ENCODE assay signal across 21 cellular contexts in genomic region chr1:10676987-10677386, GRCh38.
DNase-seq lines count a peak whose midpoint lies in the region; ATAC-seq and TF ChIP-seq lines count a peak whose summit lies in the region.
"Had no signal": no experiment of that assay in that cellular context is flagged by ENCODE, and none has a peak within 500 bp of the region (broad histone marks: within the 10 kb centered on the region; RNA-seq: fewer than 3 reads in every experiment).

No MANE protein-coding gene starts in this region.

- intact Hi-C loops in right cardiac atrium (cut with DNase I) (loop anchor here in 1 of 4 donors (10.0 kb wide), 1 partner anchor 188 kb away; no protein-coding TSS in a partner anchor), prostate gland (cut with DNase I) (loop anchor here (5.0 kb wide), 1 partner anchor 45 kb away; no protein-coding TSS in a partner anchor)

- H3K27me3 ChIP-seq in right cardiac atrium (ENCODE audit: control insufficient read depth, insufficient read depth), result no peaks in the 10 kb centered on the region
- no peaks in the 10 kb centered on the region for H3K27me3 ChIP-seq in prostate gland (replicated peaks; ENCODE audit: insufficient read depth)
- H3K27me3 ChIP-seq: vagina had no signal

- TF ChIP-seq CTCF in 22Rv1 (IDR thresholded peaks at IDR 0.05), result no peak
- TF ChIP-seq CTCF in HEK293 (tag by site-specific recombination; IDR thresholded peaks at IDR 0.05), result no peak
- TF ChIP-seq CTCF in prostate gland (IDR thresholded peaks at IDR 0.05), result no peak

- 57% methylated on average over 13 of the region's 13 CpGs for WGBS in right cardiac atrium
- WGBS in prostate gland, result 71% methylated on average over 13 of the region's 13 CpGs

- CTCF ChIA-PET in HEK293 (lab: Yijun Ruan, JAX), result interaction anchor here (0.6 to 0.7 kb wide), 3 partner anchors 13 to 265 kb away, joined by 3 to 5 read pairs (median 4); no protein-coding TSS in a partner anchor

- no peak overlapping the region for H3K4me3 ChIP-seq in HEK293 (ENCODE audit: low read depth, low read length)
- H3K4me3 ChIP-seq in right cardiac atrium (ENCODE audit: low read length), result no peak overlapping the region
- H3K4me3 ChIP-seq in prostate gland, result no peak overlapping the region
- H3K4me3 ChIP-seq: vagina had no signal

- no peak for ATAC-seq in right cardiac atrium
- no peak for ATAC-seq in GM18502 (IDR thresholded peaks at IDR 0.05; ENCODE audit: poor library complexity, unreplicated experiment)
- ATAC-seq in GM18909 (IDR thresholded peaks at IDR 0.05; ENCODE audit: poor library complexity, unreplicated experiment), result no peak
- ATAC-seq: naive thymus-derived CD4-positive, alpha-beta T cell had no signal

- peak overlapping the region; percentile 75 for H3K27ac ChIP-seq in 22Rv1
- no peak overlapping the region for H3K27ac ChIP-seq in HEK293 (ENCODE audit: extremely low read depth, low read depth, low read length)
- peak overlapping the region; percentile 62 for H3K27ac ChIP-seq in right cardiac atrium (ENCODE audit: low read length)
- peak overlapping the region; percentile 91 to 96 for H3K27ac ChIP-seq in prostate gland
- H3K27ac ChIP-seq: brain microvascular endothelial cell, vagina had no signal

- DNase-seq in right cardiac atrium (no peak), prostate gland (ENCODE audit: low spot score) (no peak), NCI-H748 (lab: John Stamatoyannopoulos, UW; ENCODE audit: unreplicated experiment) (no peak), OCI-M1 (lab: John Stamatoyannopoulos, UW) (no peak)
- DNase-seq: activated CD4-positive, alpha-beta T cell treated with anti-CD3 and anti-CD28 coated beads for 1 hour; activated CD8-positive, alpha-beta memory T cell treated with anti-CD3 and anti-CD28 coated beads, Interleukin-2, amount 50 U/mL, for 4 hours; activated naive CD4-positive, alpha-beta T cell treated with Interleukin-2 at 50 U/mL for 16 hours; AML-193; brain microvascular endothelial cell; DMS53; effector memory CD4-positive, alpha-beta T cell; immature natural killer cell; naive thymus-derived CD4-positive, alpha-beta T cell; NCI-H187 treated with DMSO at 0.1 percent for 48 hours; NCI-H748 treated with DMSO at 0.1 percent for 48 hours; stimulated activated CD4-positive, alpha-beta T cell treated with anti-CD3 and anti-CD28 coated beads, Interleukin-2, amount 100 ng/mL, for 48 hours had no signal

- POLR2A ChIA-PET in HEK293 (lab: Yijun Ruan, JAX), result no interaction called here

- TF ChIP-seq POLR2A in prostate gland (IDR thresholded peaks at IDR 0.05), result no peak

- H3K9me3 ChIP-seq in HEK293 (ENCODE audit: control insufficient read depth, insufficient read depth, low read depth, low read length), result no peaks in the 10 kb centered on the region
- H3K9me3 ChIP-seq in right cardiac atrium (ENCODE audit: control insufficient read depth, low read length), result no peaks in the 10 kb centered on the region
- no peaks in the 10 kb centered on the region for H3K9me3 ChIP-seq in prostate gland
- H3K9me3 ChIP-seq: vagina had no signal

- H3K4me1 ChIP-seq in HEK293 (ENCODE audit: control insufficient read depth, insufficient read depth, low read length) (peaks cover 12% of the 10 kb centered on the region), right cardiac atrium (ENCODE audit: control insufficient read depth, insufficient read depth, low read length) (peaks cover 11% of the 10 kb centered on the region), prostate gland (replicated peaks) (peaks cover 81% of the 10 kb centered on the region)

- H3K36me3 ChIP-seq in HEK293 (ENCODE audit: control insufficient read depth in 2 of 2, insufficient read depth in 1 of 2, low read length in 2 of 2) (no peaks in the 10 kb centered on the region), prostate gland (no peaks in the 10 kb centered on the region)
- H3K36me3 ChIP-seq: brain microvascular endothelial cell, vagina had no signal

TF ChIP-seq in HEK293, 187 proteins besides CTCF, POLR2A, EP300 and RAD21 (continues in another document):
- TF ChIP-seq PATZ1 (tag by site-specific recombination; IDR thresholded peaks at IDR 0.05), result no peak
- peak; percentile 49; the same call in 1 of the 2 replicates for TF ChIP-seq ZBTB6 (tag by site-specific recombination; IDR thresholded peaks at IDR 0.05)
- TF ChIP-seq ZNF843 (tag by site-specific recombination; IDR thresholded peaks at IDR 0.05), result no peak
- TF ChIP-seq MZF1 (tag by site-specific recombination; IDR thresholded peaks at IDR 0.05; ENCODE audit: borderline replicate concordance), result no peak
- peak; percentile 40 for TF ChIP-seq GLIS2 (tag by site-specific recombination; IDR thresholded peaks at IDR 0.05)
- TF ChIP-seq ZBTB26 (tag by site-specific recombination; optimal IDR thresholded peaks at IDR 0.05), result no peak
- no peak for TF ChIP-seq ZBTB1 (tag by site-specific recombination; IDR thresholded peaks at IDR 0.05)
- TF ChIP-seq ZNF398 (tag by site-specific recombination; IDR thresholded peaks at IDR 0.05), result peak; percentile 84
- TF ChIP-seq HIC1 (tag by site-specific recombination; IDR thresholded peaks at IDR 0.05), result no peak
- TF ChIP-seq ZIC2 (tag by site-specific recombination; IDR thresholded peaks at IDR 0.05), result peak; percentile 96
- TF ChIP-seq ZNF792 (tag by site-specific recombination; IDR thresholded peaks at IDR 0.05), result no peak
- no peak for TF ChIP-seq ZNF169 (tag by site-specific recombination; IDR thresholded peaks at IDR 0.05)
- no peak for TF ChIP-seq ZNF2 (tag by site-specific recombination; IDR thresholded peaks at IDR 0.05)
- TF ChIP-seq ZFHX2 (tag by site-specific recombination; conservative IDR thresholded peaks at IDR 0.05), result no peak
- TF ChIP-seq GLIS1 (tag by site-specific recombination; IDR thresholded peaks at IDR 0.05), result peak; percentile 84
